11 cellular contexts compared by ENCODE assay signal in genomic region chr20:44477151-44477550, GRCh38. TPM values are rescaled to one million over a fixed set of nuclear protein-coding genes. Genes with fewer than 3 reads are reported as not detected.
DNase-seq lines count a peak whose midpoint lies in the region; ATAC-seq and TF ChIP-seq lines count a peak whose summit lies in the region.
"Had no signal": no experiment of that assay in that cellular context is flagged by ENCODE, and none has a peak within 500 bp of the region (broad histone marks: within the 10 kb centered on the region; RNA-seq: fewer than 3 reads in every experiment).

No MANE protein-coding gene starts in this region.

- H3K36me3 Mint-ChIP-seq in CD8-positive, alpha-beta T cell = peaks cover 25% of the 10 kb centered on the region
- H3K36me3 Mint-ChIP-seq in neural crest cell (ENCODE audit: low read depth) = no peaks in the 10 kb centered on the region

- H3K4me3 ChIP-seq in CD8-positive, alpha-beta T cell (ENCODE audit: low read depth, low read length) = no peak overlapping the region
- H3K4me3 ChIP-seq in KMS-11 (IDR thresholded peaks at IDR 0.05; ENCODE audit: insufficient read depth, low read depth, low read length) (no peak overlapping the region), mammary epithelial cell (replicated peaks in 1 of 3; ENCODE audit: insufficient read depth in 1 of 3, low read depth in 2 of 3, low read length in 3 of 3) (peak overlapping the region; percentile 73 to 94 (median 78)), gastroesophageal sphincter (peak overlapping the region in 1 of 2 donors; percentile 84)

- no peak for ATAC-seq in CD8-positive, alpha-beta T cell
- ATAC-seq in GM19023 (IDR thresholded peaks at IDR 0.05; ENCODE audit: unreplicated experiment) (no peak), gastroesophageal sphincter (no peak)

- H3K4me2 ChIP-seq in KMS-11 (peak overlapping the region; percentile 88; the same call in 1 of the 2 replicates), mammary epithelial cell (ENCODE audit: insufficient read depth, low read depth, low read length) (peak overlapping the region; percentile 91)

- H3K79me2 ChIP-seq in KMS-11 (ENCODE audit: insufficient read depth, low read depth) = peaks cover 12% of the 10 kb centered on the region
- H3K79me2 ChIP-seq in mammary epithelial cell (ENCODE audit: insufficient read depth, low read length) = peaks cover 35% of the 10 kb centered on the region

- H3K4me3 Mint-ChIP-seq in CD8-positive, alpha-beta T cell = peak overlapping the region; percentile 86
- peak overlapping the region; percentile 63 for H3K4me3 Mint-ChIP-seq in neural crest cell

- no peak for DNase-seq in CD8-positive, alpha-beta T cell
- DNase-seq in mammary epithelial cell = peak; percentile 63
- DNase-seq in neural crest cell (ENCODE audit: low read depth, low spot score) = no peak
- no peak for DNase-seq in stimulated activated CD4-positive, alpha-beta T cell treated with anti-CD3 and anti-CD28 coated beads, Interleukin-2, amount 100 ng/mL, for 48 hours
- DNase-seq in activated CD4-positive, CD25-positive, alpha-beta regulatory T cell (lab: John Stamatoyannopoulos, UW) = no peak
- DNase-seq: dermis blood vessel endothelial cell, NCI-H2227 treated with DMSO at 0.1 percent for 48 hours had no signal

- no peaks in the 10 kb centered on the region for H3K9me3 Mint-ChIP-seq in CD8-positive, alpha-beta T cell
- H3K9me3 Mint-ChIP-seq in neural crest cell = no peaks in the 10 kb centered on the region

- H3K4me1 Mint-ChIP-seq in CD8-positive, alpha-beta T cell (ENCODE audit: low read depth) = peaks cover 29% of the 10 kb centered on the region
- peaks cover 23% of the 10 kb centered on the region for H3K4me1 Mint-ChIP-seq in neural crest cell

- no peak overlapping the region for H2AFZ ChIP-seq in KMS-11 (ENCODE audit: low read depth)
- H2AFZ ChIP-seq in mammary epithelial cell (ENCODE audit: low read depth, low read length) = no peak overlapping the region

- H3K27me3 ChIP-seq in CD8-positive, alpha-beta T cell (ENCODE audit: insufficient read depth, low read length) = no peaks in the 10 kb centered on the region
- H3K27me3 ChIP-seq in KMS-11 (ENCODE audit: insufficient read depth, low read depth) (no peaks in the 10 kb centered on the region), mammary epithelial cell (ENCODE audit: insufficient read depth, low read length) (no peaks in the 10 kb centered on the region), gastroesophageal sphincter (peaks cover 6% of the 10 kb centered on the region)

- POLR2A ChIA-PET in CD8-positive, alpha-beta T cell (lab: Charles Lee) = no interaction called here

- CTCF ChIA-PET in CD8-positive, alpha-beta T cell (lab: Charles Lee) = interaction anchor here (1.1 kb wide), 1 partner anchor 260 kb away, joined by 3 read pairs; no protein-coding TSS in a partner anchor
- CTCF ChIA-PET in mammary epithelial cell (lab: Charles Lee; ENCODE audit: low non-redundant PET) = no interaction called here

- TF ChIP-seq CTCF in CD8-positive, alpha-beta T cell (IDR thresholded peaks at IDR 0.05) = no peak
- TF ChIP-seq CTCF in KMS-11 (conservative IDR thresholded peaks at IDR 0.05; ENCODE audit: low read depth, low read length) = no peak
- TF ChIP-seq CTCF in mammary epithelial cell (conservative IDR thresholded peaks at IDR 0.05 in 1 of 2, IDR thresholded peaks at IDR 0.05 in 1 of 2; ENCODE audit: extremely low read depth in 1 of 2, insufficient read depth in 1 of 2, low read depth in 1 of 2, low read length in 2 of 2) = no peak
- TF ChIP-seq CTCF in neural crest cell (conservative IDR thresholded peaks at IDR 0.05) = no peak
- no peak for TF ChIP-seq CTCF in gastroesophageal sphincter (IDR thresholded peaks at IDR 0.05)

- intact Hi-C loops in CD8-positive, alpha-beta T cell (cut with DNase I, micrococcal nuclease) = loop anchor here (5.0 to 10.0 kb wide), 4 partner anchors 165 to 882 kb away; partner anchors contain the start of genes YWHAB (in 2 of the 2), FITM2 (in 1 of the 2) and IFT52 (in 1 of the 2)
- intact Hi-C loops in mammary epithelial cell (cut with micrococcal nuclease) = loop anchor here (2.0 to 10.0 kb wide), 2 partner anchors 44 to 352 kb away; no protein-coding TSS in a partner anchor

- no peak overlapping the region for H3K27ac ChIP-seq in CD8-positive, alpha-beta T cell (ENCODE audit: low read depth, low read length)
- H3K27ac ChIP-seq in KMS-11 = no peak overlapping the region
- H3K27ac ChIP-seq in mammary epithelial cell (ENCODE audit: insufficient read depth, low read depth, low read length) = peak overlapping the region; percentile 86
- H3K27ac ChIP-seq in gastroesophageal sphincter = peak overlapping the region in 2 of 4 donors; percentile 89 to 94
- H3K27ac ChIP-seq: SK-N-MC had no signal

- peaks cover 16% of the 10 kb centered on the region for H3K4me1 ChIP-seq in CD8-positive, alpha-beta T cell (ENCODE audit: insufficient read depth, low read length)
- peaks cover 14% of the 10 kb centered on the region for H3K4me1 ChIP-seq in KMS-11 (ENCODE audit: low read depth, poor library complexity, severe bottlenecking)
- H3K4me1 ChIP-seq in mammary epithelial cell (ENCODE audit: insufficient read depth, low read length) = peaks cover 18% of the 10 kb centered on the region
- H3K4me1 ChIP-seq in gastroesophageal sphincter = peaks cover 0 to 22% (median 0%) of the 10 kb centered on the region in 3 donors

- 55% methylated on average over 3 of the region's 3 CpGs for WGBS in mammary epithelial cell (ENCODE audit: low coverage, missing lambda C conversion rate)
- 88 to 100% methylated on average over 1 to 3 of the region's 3 CpGs for WGBS in gastroesophageal sphincter (ENCODE audit: low coverage in 1 of 2), 2 donors

- peaks cover 8% of the 10 kb centered on the region for H3K36me3 ChIP-seq in CD8-positive, alpha-beta T cell (ENCODE audit: insufficient read depth, low read length)
- no peaks in the 10 kb centered on the region for H3K36me3 ChIP-seq in KMS-11 (ENCODE audit: insufficient read depth)
- H3K36me3 ChIP-seq in mammary epithelial cell (ENCODE audit: insufficient read depth, low read length) = peaks cover 13% of the 10 kb centered on the region
- peaks cover 0 to 27% of the 10 kb centered on the region in 2 donors for H3K36me3 ChIP-seq in gastroesophageal sphincter

- in situ Hi-C loops in mammary epithelial cell (cut with MboI; ENCODE audit: low sequenced_read_pairs in 2 of 2) = no loop called here

- no peak for TF ChIP-seq EP300 in gastroesophageal sphincter (IDR thresholded peaks at IDR 0.05)

- peak overlapping the region; percentile 95 for H3K27ac Mint-ChIP-seq in CD8-positive, alpha-beta T cell
- no peak overlapping the region for H3K27ac Mint-ChIP-seq in neural crest cell (ENCODE audit: unreplicated experiment)

- no peaks in the 10 kb centered on the region for H3K9me3 ChIP-seq in CD8-positive, alpha-beta T cell (ENCODE audit: low read length)
- H3K9me3 ChIP-seq in mammary epithelial cell (replicated peaks; ENCODE audit: insufficient read depth, low read length) (no peaks in the 10 kb centered on the region), gastroesophageal sphincter (no peaks in the 10 kb centered on the region)

- no TSS peak for BruUV-seq in mammary epithelial cell (replicated peaks; lab: Mats Ljungman, UMichigan)

- no peak for TF ChIP-seq POLR2A in gastroesophageal sphincter (IDR thresholded peaks at IDR 0.05)

- H3K9ac ChIP-seq in KMS-11 (no peak overlapping the region), mammary epithelial cell (ENCODE audit: insufficient read depth, low read length) (peak overlapping the region; percentile 97)

- H3K27me3 Mint-ChIP-seq in CD8-positive, alpha-beta T cell (ENCODE audit: low read depth) = no peaks in the 10 kb centered on the region
- peaks cover 10% of the 10 kb centered on the region for H3K27me3 Mint-ChIP-seq in neural crest cell (ENCODE audit: low read depth)

- H4K20me1 ChIP-seq in KMS-11 (ENCODE audit: insufficient read depth) (no peaks in the 10 kb centered on the region), mammary epithelial cell (ENCODE audit: insufficient read depth, low read length) (no peaks in the 10 kb centered on the region)

- dilution Hi-C loops in mammary epithelial cell (cut with HindIII; ENCODE audit: low sequenced_read_pairs) = loop anchor here (5.0 kb wide), 1 partner anchor 40 kb away; no protein-coding TSS in a partner anchor

RNA-seq across cellular contexts. Expression of gene TTPAL, which starts 1.5 kb away (rescaled TPM):
- total RNA-seq in CD8-positive, alpha-beta T cell = 10 to 100 TPM; 12.3 TPM
- 10 to 100 TPM; 59.0 TPM for total RNA-seq in mammary epithelial cell
- polyA plus RNA-seq in mammary epithelial cell = 16.1 TPM
- polyA minus RNA-seq in mammary epithelial cell = 72.9 TPM
- 20.6 and 22.3 TPM in 2 replicates for total RNA-seq in neural crest cell
- 10 to 100 TPM in 3 of 4 donors, 1 to 10 TPM in 1; 9.2 to 21.8 (median 13.8) TPM for total RNA-seq in gastroesophageal sphincter

RNA-seq across cellular contexts. Expression of gene SERINC3, which starts 44.7 kb away (rescaled TPM):
- 10 to 100 TPM; 39.0 to 46.0 TPM for total RNA-seq in CD8-positive, alpha-beta T cell
- total RNA-seq in mammary epithelial cell (100 to 1,000 TPM; 101 to 153 TPM), neural crest cell (31.1 and 32.4 TPM in 2 replicates), gastroesophageal sphincter (100 to 1,000 TPM; 119 to 140 (median 131) TPM)
- 169 TPM for polyA plus RNA-seq in mammary epithelial cell
- polyA minus RNA-seq in mammary epithelial cell = 194 TPM

Comparison
In these comparisons a context has a peak if more than half of its experiments do, and no peak if none do; other contexts are left out.
1. H3K4me3 ChIP-seq: peak in mammary epithelial cell (3 of 3); none in CD8-positive, alpha-beta T cell (single experiment) and KMS-11 (single experiment).